1 cellular context compared by ENCODE assay signal in the genomic region with DNA sequence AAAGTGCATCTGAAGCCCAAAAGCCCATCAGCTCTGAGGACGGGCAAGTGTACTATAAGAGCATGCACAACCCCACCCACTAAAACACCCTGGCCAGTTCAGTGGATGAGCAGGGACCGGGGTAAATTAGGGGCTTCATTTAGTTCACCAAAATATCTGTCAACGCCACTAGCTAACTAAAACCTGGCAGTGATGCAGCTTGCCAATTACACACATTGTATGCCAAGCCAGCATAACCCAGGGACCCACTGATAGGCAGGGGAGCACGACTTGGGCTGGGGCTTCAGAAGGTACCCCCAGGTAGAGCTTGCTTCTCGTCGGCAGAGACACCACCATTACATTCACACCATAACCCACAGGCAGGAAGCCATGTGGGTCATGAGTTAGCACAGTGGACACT.
TF ChIP-seq lines count a peak whose summit lies in the region.

No MANE protein-coding gene starts in this region.

TF ChIP-seq in IMR-90, 13 proteins besides CTCF, POLR2A, EP300 and RAD21 (continued from another document):
- TF ChIP-seq, protein P1, sequence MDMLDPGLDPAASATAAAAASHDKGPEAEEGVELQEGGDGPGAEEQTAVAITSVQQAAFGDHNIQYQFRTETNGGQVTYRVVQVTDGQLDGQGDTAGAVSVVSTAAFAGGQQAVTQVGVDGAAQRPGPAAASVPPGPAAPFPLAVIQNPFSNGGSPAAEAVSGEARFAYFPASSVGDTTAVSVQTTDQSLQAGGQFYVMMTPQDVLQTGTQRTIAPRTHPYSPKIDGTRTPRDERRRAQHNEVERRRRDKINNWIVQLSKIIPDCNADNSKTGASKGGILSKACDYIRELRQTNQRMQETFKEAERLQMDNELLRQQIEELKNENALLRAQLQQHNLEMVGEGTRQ (IDR thresholded peaks at IDR 0.05; ENCODE audit: low read depth, low read length) = no peak
- no peak for TF ChIP-seq NFE2L2 (IDR thresholded peaks at IDR 0.05; ENCODE audit: low read depth, low read length)
